ENCODE assay signal across 25 cellular contexts in genomic region chr5:38380522-38380921, GRCh38.
DNase-seq lines count a peak whose midpoint lies in the region; ATAC-seq, FAIRE-seq and TF ChIP-seq lines count a peak whose summit lies in the region.
"Had no signal": no experiment of that assay in that cellular context is flagged by ENCODE, and none has a peak within 500 bp of the region (broad histone marks: within the 10 kb centered on the region; RNA-seq: fewer than 3 reads in every experiment).

No MANE protein-coding gene starts in this region.

- no peak overlapping the region for H4K8ac ChIP-seq in H1 (ENCODE audit: extremely low read depth, insufficient read depth, low read length)

- H3K23ac ChIP-seq in H1 (ENCODE audit: insufficient read length), result no peak overlapping the region

- no peak overlapping the region for H2BK12ac ChIP-seq in H1 (ENCODE audit: low read depth, low read length)

- no peak overlapping the region for H4K91ac ChIP-seq in H1 (replicated peaks; ENCODE audit: insufficient read length, low read length)

- H3K4me3 ChIP-seq in GM23338 (peak overlapping the region; percentile 7; the same call in 1 of the 2 replicates), HUES64 (ENCODE audit: low read length) (no peak overlapping the region), H1 (ENCODE audit: extremely low read depth in 1 of 4, insufficient read depth in 2 of 4, low read depth in 3 of 4, low read length in 4 of 4) (no peak overlapping the region), neural progenitor cell (no peak overlapping the region)
- H3K4me3 ChIP-seq: BLaER1 treated with 17β-estradiol and CSF1 and Interleukin-3, amounts not matched to agents 10 nM and 100 nM; HAP-1; SJSA1 had no signal

- no peak overlapping the region for H3K14ac ChIP-seq in H1 (ENCODE audit: insufficient read length)

- no peaks in the 10 kb centered on the region for H3K79me1 ChIP-seq in H1 (ENCODE audit: low read depth, low read length)

- H3K9me2 ChIP-seq in GM23338 (ENCODE audit: insufficient read depth), result no peaks in the 10 kb centered on the region

- ATAC-seq in GM23338, result no peak
- ATAC-seq: HepG2 had no signal

- H3F3A ChIP-seq in GM23338 (replicated peaks; ENCODE audit: low read depth) (no peaks in the 10 kb centered on the region), neural progenitor cell (ENCODE audit: low read depth) (peaks cover 9% of the 10 kb centered on the region)

- H3K56ac ChIP-seq in H1 (replicated peaks; ENCODE audit: insufficient read length, low read depth, low read length), result no peak overlapping the region

- no peak overlapping the region for H3K4me2 ChIP-seq in GM23338
- peak overlapping the region in 1 of 2 experiments; percentile 14; a peak in 1 of 4 replicates for H3K4me2 ChIP-seq in H1 (ENCODE audit: insufficient read depth in 1 of 2, low read depth in 2 of 2, low read length in 2 of 2)
- peak overlapping the region; percentile 58 for H3K4me2 ChIP-seq in neural progenitor cell

- H3K79me2 ChIP-seq in GM23338 (replicated peaks; ENCODE audit: insufficient read depth) (no peaks in the 10 kb centered on the region), H1 (ENCODE audit: control insufficient read depth in 1 of 2, insufficient read depth in 2 of 2, low read length in 2 of 2) (no peaks in the 10 kb centered on the region), neural progenitor cell (ENCODE audit: low read depth) (no peaks in the 10 kb centered on the region)

- H3K36me3 ChIP-seq in GM23338 (ENCODE audit: insufficient read depth), result no peaks in the 10 kb centered on the region
- no peaks in the 10 kb centered on the region for H3K36me3 ChIP-seq in HUES64 (ENCODE audit: insufficient read depth, low read length)
- no peaks in the 10 kb centered on the region for H3K36me3 ChIP-seq in H1 (ENCODE audit: control insufficient read depth in 2 of 4, insufficient read depth in 4 of 4, low read length in 3 of 4)
- H3K36me3 ChIP-seq in neural progenitor cell, result no peaks in the 10 kb centered on the region
- H3K36me3 ChIP-seq: BLaER1 treated with 17β-estradiol and CSF1 and Interleukin-3, amounts not matched to agents 10 nM and 100 nM; HAP-1; SJSA1 had no signal

- no peak overlapping the region for H2BK20ac ChIP-seq in H1 (ENCODE audit: low read length)

- H3K9me3 Mint-ChIP-seq in GM23338 (no peaks in the 10 kb centered on the region; the same call in 2 of the 3 replicates), neural progenitor cell (no peaks in the 10 kb centered on the region), nephron progenitor cell (no peaks in the 10 kb centered on the region)
- H3K9me3 Mint-ChIP-seq: HFFc6 had no signal

- H2BK5ac ChIP-seq in H1 (ENCODE audit: low read depth, low read length), result no peak overlapping the region

- no peak overlapping the region for H4K5ac ChIP-seq in H1 (ENCODE audit: insufficient read length, low read depth, low read length)

- TF ChIP-seq RAD21 in H1 (IDR thresholded peaks at IDR 0.05 in 1 of 2, conservative IDR thresholded peaks at IDR 0.05 in 1 of 2; ENCODE audit: low read depth in 2 of 2, low read length in 2 of 2), result no peak

- no peaks in the 10 kb centered on the region for H3K36me3 Mint-ChIP-seq in GM23338 (ENCODE audit: low read depth)
- H3K36me3 Mint-ChIP-seq in neural progenitor cell, result no peaks in the 10 kb centered on the region
- H3K36me3 Mint-ChIP-seq in nephron progenitor cell (ENCODE audit: low read depth), result no peaks in the 10 kb centered on the region
- H3K36me3 Mint-ChIP-seq: CD4-positive, alpha-beta memory T cell had no signal

- H2AFZ ChIP-seq in GM23338 (0 out of 2 replicates have a peak overlapping the region, but pooled peaks have one; percentile 12), H1 (ENCODE audit: low read length) (peak overlapping the region; percentile 17), neural progenitor cell (replicated peaks) (no peak overlapping the region)

- H2BK120ac ChIP-seq in H1 (replicated peaks; ENCODE audit: low read depth, low read length), result no peak overlapping the region

- H3K4me1 ChIP-seq in GM23338 (ENCODE audit: insufficient read depth) (peaks cover 22% of the 10 kb centered on the region), HUES64 (ENCODE audit: insufficient read depth, low read length) (peaks cover 35% of the 10 kb centered on the region), H1 (replicated peaks in 1 of 4; ENCODE audit: control insufficient read depth in 3 of 4, insufficient read depth in 4 of 4, low read length in 3 of 4) (peaks cover 0 to 13% (median 7%) of the 10 kb centered on the region in 4 experiments; a peak in 3 of 7 replicates), neural progenitor cell (peaks cover 31% of the 10 kb centered on the region)
- H3K4me1 ChIP-seq: HAP-1 had no signal

- H3K9ac ChIP-seq in HUES64 (ENCODE audit: low read depth, low read length) (no peak overlapping the region), H1 (replicated peaks in 1 of 4; ENCODE audit: extremely low read depth in 1 of 4, low read depth in 3 of 4, low read length in 3 of 4) (no peak overlapping the region), neural progenitor cell (no peak overlapping the region)
- H3K9ac ChIP-seq: BLaER1 treated with 17β-estradiol and CSF1 and Interleukin-3, amounts not matched to agents 10 nM and 100 nM had no signal

- H2BK15ac ChIP-seq in H1 (ENCODE audit: low read length), result no peak overlapping the region

- no peaks in the 10 kb centered on the region for H3K23me2 ChIP-seq in H1 (ENCODE audit: low read depth, low read length)

- H3K27me3 ChIP-seq in GM23338 (ENCODE audit: insufficient read depth) (no peaks in the 10 kb centered on the region), HUES64 (ENCODE audit: insufficient read depth, low read length) (peaks cover 6% of the 10 kb centered on the region; the same call in 1 of the 2 replicates), H1 (replicated peaks in 1 of 4; ENCODE audit: control insufficient read depth in 3 of 4, extremely low read depth in 1 of 4, insufficient read depth in 3 of 4, low read length in 3 of 4) (peaks cover 0 to 3% (median 0%) of the 10 kb centered on the region in 4 experiments; a peak in 1 of 7 replicates), neural progenitor cell (peaks cover 69% of the 10 kb centered on the region)
- H3K27me3 ChIP-seq: SJSA1 had no signal

- H3K4ac ChIP-seq in H1 (replicated peaks; ENCODE audit: insufficient read length, low read depth, low read length), result no peak overlapping the region

- POLR2A ChIA-PET in H1 (lab: Charles Lee; ENCODE audit: partially characterized antibody), result no interaction called here

- H3K27ac ChIP-seq in GM23338 (ENCODE audit: low read depth) (no peak overlapping the region), HUES64 (ENCODE audit: low read depth, low read length) (peak overlapping the region; percentile 66; the same call in 1 of the 2 replicates), H1 (ENCODE audit: low read depth, low read length) (no peak overlapping the region), neural progenitor cell (no peak overlapping the region)
- H3K27ac ChIP-seq: BLaER1 treated with 17β-estradiol and CSF1 and Interleukin-3, amounts not matched to agents 10 nM and 100 nM; SJSA1 had no signal

- no peak overlapping the region for H3K18ac ChIP-seq in H1 (ENCODE audit: extremely low read depth, low read length)

- H3K4me3 Mint-ChIP-seq in GM23338 (peak overlapping the region; percentile 8; the same call in 1 of the 3 replicates), neural progenitor cell (no peak overlapping the region), nephron progenitor cell (no peak overlapping the region)
- H3K4me3 Mint-ChIP-seq: CD4-positive, alpha-beta memory T cell; HFFc6 had no signal

- WGBS in HUES64, result 44% methylated on average over 4 of the region's 4 CpGs
- WGBS in H1 (ENCODE audit: extremely low coverage in 1 of 2, insufficient coverage in 1 of 2, insufficient read length in 1 of 2, insufficient replicate concordance in 2 of 2, low coverage in 1 of 2, low lambda C conversion rate in 2 of 2, missing lambda C conversion rate in 1 of 2), 2 experiments, result 41% methylated on average over 4 of the region's 4 CpGs; no CpG with 5 or more reads in 1 of the 2 experiments

- H3K27ac Mint-ChIP-seq in GM23338 (peak overlapping the region; percentile 57; the same call in 1 of the 2 replicates), neural progenitor cell (no peak overlapping the region), nephron progenitor cell (no peak overlapping the region)
- H3K27ac Mint-ChIP-seq: CD4-positive, alpha-beta memory T cell; HFFc6 had no signal

- no peak for FAIRE-seq in H1 (lab: Jason Lieb, UNC)
- no peak for FAIRE-seq in frontal cortex (lab: Jason Lieb, UNC)
- FAIRE-seq: GM18507, HepG2 had no signal

- TF ChIP-seq POLR2A in H1 (IDR thresholded peaks at IDR 0.05; ENCODE audit: control extremely low read depth in 1 of 2, low read depth in 2 of 2, low read length in 2 of 2), result no peak

- peaks cover 4% of the 10 kb centered on the region for H3K27me3 Mint-ChIP-seq in GM23338 (ENCODE audit: insufficient read depth, low read depth, poor library complexity)
- H3K27me3 Mint-ChIP-seq in neural progenitor cell (ENCODE audit: insufficient read depth, low read depth), result peaks cover 2% of the 10 kb centered on the region
- H3K27me3 Mint-ChIP-seq in nephron progenitor cell (ENCODE audit: low read depth, poor library complexity), result no peaks in the 10 kb centered on the region

- TF ChIP-seq EP300 in H1 (IDR thresholded peaks at IDR 0.05; ENCODE audit: borderline replicate concordance in 1 of 2, low read depth in 2 of 2, low read length in 2 of 2), result no peak

- TF ChIP-seq CTCF in GM23338 (conservative IDR thresholded peaks at IDR 0.05; ENCODE audit: low read depth in 2 of 2), result no peak
- TF ChIP-seq CTCF in H1 (IDR thresholded peaks at IDR 0.05; ENCODE audit: control extremely low read depth in 1 of 3, insufficient read depth in 1 of 3, low read depth in 1 of 3, low read length in 3 of 3), result no peak
- TF ChIP-seq CTCF in neural progenitor cell (IDR thresholded peaks at IDR 0.05), result no peak
- no peak for TF ChIP-seq CTCF in nephron progenitor cell (IDR thresholded peaks at IDR 0.05)

- H3K4me1 Mint-ChIP-seq in GM23338, result peaks cover 50% of the 10 kb centered on the region
- H3K4me1 Mint-ChIP-seq in neural progenitor cell, result peaks cover 36% of the 10 kb centered on the region
- peaks cover 65% of the 10 kb centered on the region for H3K4me1 Mint-ChIP-seq in nephron progenitor cell

- no peaks in the 10 kb centered on the region for H4K20me1 ChIP-seq in GM23338 (replicated peaks; ENCODE audit: insufficient read depth)
- no peaks in the 10 kb centered on the region for H4K20me1 ChIP-seq in H1 (replicated peaks in 1 of 2; ENCODE audit: control insufficient read depth in 1 of 2, insufficient read depth in 2 of 2, low read length in 2 of 2)
- H4K20me1 ChIP-seq in neural progenitor cell (ENCODE audit: low read depth), result peaks cover 17% of the 10 kb centered on the region
- H4K20me1 ChIP-seq: BLaER1 treated with 17β-estradiol and CSF1 and Interleukin-3, amounts not matched to agents 10 nM and 100 nM had no signal

- H2AK5ac ChIP-seq in H1 (ENCODE audit: low read depth, low read length), result no peak overlapping the region

- H3K9me3 ChIP-seq in HUES64 (ENCODE audit: insufficient read depth, low read depth, low read length) (no peaks in the 10 kb centered on the region), H1 (ENCODE audit: insufficient read depth in 2 of 2, low read depth in 1 of 2, low read length in 1 of 2) (no peaks in the 10 kb centered on the region), neural progenitor cell (ENCODE audit: low read depth) (no peaks in the 10 kb centered on the region)
- H3K9me3 ChIP-seq: BLaER1 treated with 17β-estradiol and CSF1 and Interleukin-3, amounts not matched to agents 10 nM and 100 nM; HAP-1; SJSA1 had no signal

- DNase-seq in GM23338 (ENCODE audit: low spot score) (no peak), H1 (ENCODE audit: low read depth in 1 of 2, low spot score in 2 of 2) (no peak), neural progenitor cell (ENCODE audit: low spot score) (no peak), HPDE6-E6E7 (ENCODE audit: extremely low spot score) (no peak), nephron progenitor cell (no peak), frontal cortex (ENCODE audit: low spot score in 2 of 2) (no peak)
- DNase-seq: AML-193; CD4-positive, alpha-beta memory T cell; COR-L47; DMS53; HFFc6; Kasumi-1; NCI-H1092 treated with DMSO at 0.1 percent for 48 hours; NCI-H1436; NCI-H187; NCI-H446; NCI-H526 treated with DMSO at 0.1 percent for 48 hours; Right ventricle myocardium superior; RPMI8226 had no signal

- CTCF ChIA-PET in H1 (lab: Charles Lee; ENCODE audit: partially characterized antibody), result interaction anchor here (0.6 to 4.2 kb wide), 6 partner anchors 25 to 429 kb away, joined by 3 to 27 read pairs (median 3); no protein-coding TSS in a partner anchor
